ENCODE assay signal across 1 cellular context in the genomic region with DNA sequence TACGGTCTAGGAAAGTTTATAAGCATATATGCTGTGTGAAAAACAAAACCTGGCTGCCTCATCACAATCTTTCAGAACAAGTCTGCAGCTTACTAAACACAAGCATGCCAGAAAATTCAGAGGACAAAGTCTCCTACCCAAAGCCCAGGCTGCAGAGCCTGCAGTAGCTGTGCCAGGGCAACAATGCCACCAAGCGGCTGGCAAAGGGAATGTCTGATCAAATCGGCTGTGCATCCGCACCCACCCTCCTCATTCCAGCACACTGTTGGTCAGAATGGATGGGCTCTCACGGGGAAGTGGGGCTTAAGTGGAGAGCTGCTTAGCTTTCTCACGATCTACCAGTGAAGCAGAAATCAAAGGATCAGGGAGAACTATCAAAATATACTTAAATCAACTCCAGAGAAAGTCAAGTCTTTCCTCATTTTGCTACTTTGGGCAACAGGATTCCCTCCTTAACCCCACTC.
A peak's percentile ranks its signal among the peaks of the same experiment; 100 is the strongest.
TF ChIP-seq lines count a peak whose summit lies in the region.

No MANE protein-coding gene starts in this region.

TF ChIP-seq in HepG2, 621 proteins besides CTCF, POLR2A, EP300 and RAD21 (continued from another document and continues in another):
- TF ChIP-seq, protein P1, sequence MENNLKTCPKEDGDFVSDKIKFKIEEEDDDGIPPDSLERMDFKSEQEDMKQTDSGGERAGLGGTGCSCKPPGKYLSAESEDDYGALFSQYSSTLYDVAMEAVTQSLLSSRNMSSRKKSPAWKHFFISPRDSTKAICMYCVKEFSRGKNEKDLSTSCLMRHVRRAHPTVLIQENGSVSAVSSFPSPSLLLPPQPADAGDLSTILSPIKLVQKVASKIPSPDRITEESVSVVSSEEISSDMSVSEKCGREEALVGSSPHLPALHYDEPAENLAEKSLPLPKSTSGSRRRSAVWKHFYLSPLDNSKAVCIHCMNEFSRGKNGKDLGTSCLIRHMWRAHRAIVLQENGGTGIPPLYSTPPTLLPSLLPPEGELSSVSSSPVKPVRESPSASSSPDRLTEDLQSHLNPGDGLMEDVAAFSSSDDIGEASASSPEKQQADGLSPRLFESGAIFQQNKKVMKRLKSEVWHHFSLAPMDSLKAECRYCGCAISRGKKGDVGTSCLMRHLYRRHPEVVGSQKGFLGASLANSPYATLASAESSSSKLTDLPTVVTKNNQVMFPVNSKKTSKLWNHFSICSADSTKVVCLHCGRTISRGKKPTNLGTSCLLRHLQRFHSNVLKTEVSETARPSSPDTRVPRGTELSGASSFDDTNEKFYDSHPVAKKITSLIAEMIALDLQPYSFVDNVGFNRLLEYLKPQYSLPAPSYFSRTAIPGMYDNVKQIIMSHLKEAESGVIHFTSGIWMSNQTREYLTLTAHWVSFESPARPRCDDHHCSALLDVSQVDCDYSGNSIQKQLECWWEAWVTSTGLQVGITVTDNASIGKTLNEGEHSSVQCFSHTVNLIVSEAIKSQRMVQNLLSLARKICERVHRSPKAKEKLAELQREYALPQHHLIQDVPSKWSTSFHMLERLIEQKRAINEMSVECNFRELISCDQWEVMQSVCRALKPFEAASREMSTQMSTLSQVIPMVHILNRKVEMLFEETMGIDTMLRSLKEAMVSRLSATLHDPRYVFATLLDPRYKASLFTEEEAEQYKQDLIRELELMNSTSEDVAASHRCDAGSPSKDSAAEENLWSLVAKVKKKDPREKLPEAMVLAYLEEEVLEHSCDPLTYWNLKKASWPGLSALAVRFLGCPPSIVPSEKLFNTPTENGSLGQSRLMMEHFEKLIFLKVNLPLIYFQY (CRISPR knock-in tag; IDR thresholded peaks at IDR 0.05; ENCODE audit: borderline replicate concordance) = peak; percentile 59; the same call in 1 of the 2 replicates
- TF ChIP-seq, protein P2, sequence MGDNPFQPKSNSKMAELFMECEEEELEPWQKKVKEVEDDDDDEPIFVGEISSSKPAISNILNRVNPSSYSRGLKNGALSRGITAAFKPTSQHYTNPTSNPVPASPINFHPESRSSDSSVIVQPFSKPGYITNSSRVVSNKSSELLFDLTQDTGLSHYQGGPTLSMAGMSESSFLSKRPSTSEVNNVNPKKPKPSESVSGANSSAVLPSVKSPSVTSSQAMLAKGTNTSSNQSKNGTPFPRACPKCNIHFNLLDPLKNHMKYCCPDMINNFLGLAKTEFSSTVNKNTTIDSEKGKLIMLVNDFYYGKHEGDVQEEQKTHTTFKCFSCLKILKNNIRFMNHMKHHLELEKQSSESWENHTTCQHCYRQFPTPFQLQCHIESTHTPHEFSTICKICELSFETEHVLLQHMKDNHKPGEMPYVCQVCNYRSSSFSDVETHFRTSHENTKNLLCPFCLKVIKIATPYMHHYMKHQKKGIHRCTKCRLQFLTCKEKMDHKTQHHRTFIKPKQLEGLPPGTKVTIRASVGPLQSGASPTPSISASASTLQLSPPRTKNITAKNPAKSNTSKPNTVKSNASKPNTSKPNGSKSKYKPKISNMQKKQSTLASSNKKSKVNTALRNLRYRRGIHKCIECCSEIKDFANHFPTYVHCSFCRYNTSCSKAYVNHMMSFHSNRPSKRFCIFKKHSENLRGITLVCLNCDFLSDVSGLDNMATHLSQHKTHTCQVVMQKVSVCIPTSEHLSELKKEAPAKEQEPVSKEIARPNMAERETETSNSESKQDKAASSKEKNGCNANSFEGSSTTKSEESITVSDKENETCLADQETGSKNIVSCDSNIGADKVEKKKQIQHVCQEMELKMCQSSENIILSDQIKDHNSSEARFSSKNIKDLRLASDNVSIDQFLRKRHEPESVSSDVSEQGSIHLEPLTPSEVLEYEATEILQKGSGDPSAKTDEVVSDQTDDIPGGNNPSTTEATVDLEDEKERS (CRISPR knock-in tag; IDR thresholded peaks at IDR 0.05) = no peak
- TF ChIP-seq ESRRA (CRISPR knock-in tag; IDR thresholded peaks at IDR 0.05; ENCODE audit: low read depth) = no peak; the same call in 1 of the 2 replicates
- TF ChIP-seq ZNF629 (CRISPR knock-in tag; conservative IDR thresholded peaks at IDR 0.05) = no peak
- TF ChIP-seq JUN (CRISPR knock-in tag; IDR thresholded peaks at IDR 0.05) = no peak
- no peak for TF ChIP-seq ZNF33A (CRISPR knock-in tag; IDR thresholded peaks at IDR 0.05; ENCODE audit: borderline replicate concordance)
- TF ChIP-seq JUNB (CRISPR knock-in tag; IDR thresholded peaks at IDR 0.05; ENCODE audit: borderline replicate concordance) = no peak
- TF ChIP-seq, protein P3, sequence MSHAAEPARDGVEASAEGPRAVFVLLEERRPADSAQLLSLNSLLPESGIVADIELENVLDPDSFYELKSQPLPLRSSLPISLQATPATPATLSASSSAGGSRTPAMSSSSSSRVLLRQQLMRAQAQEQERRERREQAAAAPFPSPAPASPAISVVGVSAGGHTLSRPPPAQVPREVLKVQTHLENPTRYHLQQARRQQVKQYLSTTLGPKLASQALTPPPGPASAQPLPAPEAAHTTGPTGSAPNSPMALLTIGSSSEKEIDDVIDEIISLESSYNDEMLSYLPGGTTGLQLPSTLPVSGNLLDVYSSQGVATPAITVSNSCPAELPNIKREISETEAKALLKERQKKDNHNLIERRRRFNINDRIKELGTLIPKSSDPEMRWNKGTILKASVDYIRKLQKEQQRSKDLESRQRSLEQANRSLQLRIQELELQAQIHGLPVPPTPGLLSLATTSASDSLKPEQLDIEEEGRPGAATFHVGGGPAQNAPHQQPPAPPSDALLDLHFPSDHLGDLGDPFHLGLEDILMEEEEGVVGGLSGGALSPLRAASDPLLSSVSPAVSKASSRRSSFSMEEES (CRISPR knock-in tag; IDR thresholded peaks at IDR 0.05) = peak; percentile 46; the same call in 1 of the 2 replicates
- TF ChIP-seq NFKBIZ (CRISPR knock-in tag; IDR thresholded peaks at IDR 0.05) = 0 out of 2 replicates have a peak, but pooled peaks have one; percentile 53
- TF ChIP-seq, protein P4, sequence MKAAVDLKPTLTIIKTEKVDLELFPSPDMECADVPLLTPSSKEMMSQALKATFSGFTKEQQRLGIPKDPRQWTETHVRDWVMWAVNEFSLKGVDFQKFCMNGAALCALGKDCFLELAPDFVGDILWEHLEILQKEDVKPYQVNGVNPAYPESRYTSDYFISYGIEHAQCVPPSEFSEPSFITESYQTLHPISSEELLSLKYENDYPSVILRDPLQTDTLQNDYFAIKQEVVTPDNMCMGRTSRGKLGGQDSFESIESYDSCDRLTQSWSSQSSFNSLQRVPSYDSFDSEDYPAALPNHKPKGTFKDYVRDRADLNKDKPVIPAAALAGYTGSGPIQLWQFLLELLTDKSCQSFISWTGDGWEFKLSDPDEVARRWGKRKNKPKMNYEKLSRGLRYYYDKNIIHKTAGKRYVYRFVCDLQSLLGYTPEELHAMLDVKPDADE (CRISPR knock-in tag; IDR thresholded peaks at IDR 0.05) = no peak
- TF ChIP-seq SKI (IDR thresholded peaks at IDR 0.05; ENCODE audit: partially characterized antibody) = no peak
- TF ChIP-seq, protein P5, sequence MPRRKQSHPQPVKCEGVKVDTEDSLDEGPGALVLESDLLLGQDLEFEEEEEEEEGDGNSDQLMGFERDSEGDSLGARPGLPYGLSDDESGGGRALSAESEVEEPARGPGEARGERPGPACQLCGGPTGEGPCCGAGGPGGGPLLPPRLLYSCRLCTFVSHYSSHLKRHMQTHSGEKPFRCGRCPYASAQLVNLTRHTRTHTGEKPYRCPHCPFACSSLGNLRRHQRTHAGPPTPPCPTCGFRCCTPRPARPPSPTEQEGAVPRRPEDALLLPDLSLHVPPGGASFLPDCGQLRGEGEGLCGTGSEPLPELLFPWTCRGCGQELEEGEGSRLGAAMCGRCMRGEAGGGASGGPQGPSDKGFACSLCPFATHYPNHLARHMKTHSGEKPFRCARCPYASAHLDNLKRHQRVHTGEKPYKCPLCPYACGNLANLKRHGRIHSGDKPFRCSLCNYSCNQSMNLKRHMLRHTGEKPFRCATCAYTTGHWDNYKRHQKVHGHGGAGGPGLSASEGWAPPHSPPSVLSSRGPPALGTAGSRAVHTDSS (CRISPR knock-in tag; conservative IDR thresholded peaks at IDR 0.05) = no peak
- TF ChIP-seq ZFP82 (CRISPR knock-in tag; IDR thresholded peaks at IDR 0.05; ENCODE audit: borderline replicate concordance) = no peak
- TF ChIP-seq, protein P6, sequence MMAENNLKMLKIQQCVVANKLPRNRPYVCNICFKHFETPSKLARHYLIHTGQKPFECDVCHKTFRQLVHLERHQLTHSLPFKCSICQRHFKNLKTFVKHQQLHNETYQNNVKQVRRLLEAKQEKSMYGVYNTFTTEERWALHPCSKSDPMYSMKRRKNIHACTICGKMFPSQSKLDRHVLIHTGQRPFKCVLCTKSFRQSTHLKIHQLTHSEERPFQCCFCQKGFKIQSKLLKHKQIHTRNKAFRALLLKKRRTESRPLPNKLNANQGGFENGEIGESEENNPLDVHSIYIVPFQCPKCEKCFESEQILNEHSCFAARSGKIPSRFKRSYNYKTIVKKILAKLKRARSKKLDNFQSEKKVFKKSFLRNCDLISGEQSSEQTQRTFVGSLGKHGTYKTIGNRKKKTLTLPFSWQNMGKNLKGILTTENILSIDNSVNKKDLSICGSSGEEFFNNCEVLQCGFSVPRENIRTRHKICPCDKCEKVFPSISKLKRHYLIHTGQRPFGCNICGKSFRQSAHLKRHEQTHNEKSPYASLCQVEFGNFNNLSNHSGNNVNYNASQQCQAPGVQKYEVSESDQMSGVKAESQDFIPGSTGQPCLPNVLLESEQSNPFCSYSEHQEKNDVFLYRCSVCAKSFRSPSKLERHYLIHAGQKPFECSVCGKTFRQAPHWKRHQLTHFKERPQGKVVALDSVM (CRISPR knock-in tag; IDR thresholded peaks at IDR 0.05) = no peak
- TF ChIP-seq ZNF747 (CRISPR knock-in tag; IDR thresholded peaks at IDR 0.05; ENCODE audit: borderline replicate concordance) = no peak; the same call in 1 of the 2 replicates
- no peak for TF ChIP-seq REXO4 (CRISPR knock-in tag; IDR thresholded peaks at IDR 0.05; ENCODE audit: borderline replicate concordance)
- TF ChIP-seq, protein P7, sequence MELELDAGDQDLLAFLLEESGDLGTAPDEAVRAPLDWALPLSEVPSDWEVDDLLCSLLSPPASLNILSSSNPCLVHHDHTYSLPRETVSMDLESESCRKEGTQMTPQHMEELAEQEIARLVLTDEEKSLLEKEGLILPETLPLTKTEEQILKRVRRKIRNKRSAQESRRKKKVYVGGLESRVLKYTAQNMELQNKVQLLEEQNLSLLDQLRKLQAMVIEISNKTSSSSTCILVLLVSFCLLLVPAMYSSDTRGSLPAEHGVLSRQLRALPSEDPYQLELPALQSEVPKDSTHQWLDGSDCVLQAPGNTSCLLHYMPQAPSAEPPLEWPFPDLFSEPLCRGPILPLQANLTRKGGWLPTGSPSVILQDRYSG (CRISPR knock-in tag; IDR thresholded peaks at IDR 0.05) = no peak
- no peak for TF ChIP-seq NR1H2 (CRISPR knock-in tag; IDR thresholded peaks at IDR 0.05; ENCODE audit: borderline replicate concordance, low read depth)
- no peak for TF ChIP-seq KDM5A (IDR thresholded peaks at IDR 0.05; ENCODE audit: borderline replicate concordance, low read length)
- TF ChIP-seq, protein P8, sequence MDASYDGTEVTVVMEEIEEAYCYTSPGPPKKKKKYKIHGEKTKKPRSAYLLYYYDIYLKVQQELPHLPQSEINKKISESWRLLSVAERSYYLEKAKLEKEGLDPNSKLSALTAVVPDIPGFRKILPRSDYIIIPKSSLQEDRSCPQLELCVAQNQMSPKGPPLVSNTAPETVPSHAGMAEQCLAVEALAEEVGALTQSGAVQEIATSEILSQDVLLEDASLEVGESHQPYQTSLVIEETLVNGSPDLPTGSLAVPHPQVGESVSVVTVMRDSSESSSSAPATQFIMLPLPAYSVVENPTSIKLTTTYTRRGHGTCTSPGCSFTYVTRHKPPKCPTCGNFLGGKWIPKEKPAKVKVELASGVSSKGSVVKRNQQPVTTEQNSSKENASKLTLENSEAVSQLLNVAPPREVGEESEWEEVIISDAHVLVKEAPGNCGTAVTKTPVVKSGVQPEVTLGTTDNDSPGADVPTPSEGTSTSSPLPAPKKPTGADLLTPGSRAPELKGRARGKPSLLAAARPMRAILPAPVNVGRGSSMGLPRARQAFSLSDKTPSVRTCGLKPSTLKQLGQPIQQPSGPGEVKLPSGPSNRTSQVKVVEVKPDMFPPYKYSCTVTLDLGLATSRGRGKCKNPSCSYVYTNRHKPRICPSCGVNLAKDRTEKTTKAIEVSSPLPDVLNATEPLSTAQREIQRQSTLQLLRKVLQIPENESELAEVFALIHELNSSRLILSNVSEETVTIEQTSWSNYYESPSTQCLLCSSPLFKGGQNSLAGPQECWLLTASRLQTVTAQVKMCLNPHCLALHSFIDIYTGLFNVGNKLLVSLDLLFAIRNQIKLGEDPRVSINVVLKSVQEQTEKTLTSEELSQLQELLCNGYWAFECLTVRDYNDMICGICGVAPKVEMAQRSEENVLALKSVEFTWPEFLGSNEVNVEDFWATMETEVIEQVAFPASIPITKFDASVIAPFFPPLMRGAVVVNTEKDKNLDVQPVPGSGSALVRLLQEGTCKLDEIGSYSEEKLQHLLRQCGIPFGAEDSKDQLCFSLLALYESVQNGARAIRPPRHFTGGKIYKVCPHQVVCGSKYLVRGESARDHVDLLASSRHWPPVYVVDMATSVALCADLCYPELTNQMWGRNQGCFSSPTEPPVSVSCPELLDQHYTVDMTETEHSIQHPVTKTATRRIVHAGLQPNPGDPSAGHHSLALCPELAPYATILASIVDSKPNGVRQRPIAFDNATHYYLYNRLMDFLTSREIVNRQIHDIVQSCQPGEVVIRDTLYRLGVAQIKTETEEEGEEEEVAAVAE (CRISPR knock-in tag; IDR thresholded peaks at IDR 0.05; ENCODE audit: borderline replicate concordance) = peak; percentile 81
- TF ChIP-seq TEAD3 (CRISPR knock-in tag; optimal IDR thresholded peaks at IDR 0.05; ENCODE audit: borderline replicate concordance) = peak; percentile 94
- TF ChIP-seq, protein P9, sequence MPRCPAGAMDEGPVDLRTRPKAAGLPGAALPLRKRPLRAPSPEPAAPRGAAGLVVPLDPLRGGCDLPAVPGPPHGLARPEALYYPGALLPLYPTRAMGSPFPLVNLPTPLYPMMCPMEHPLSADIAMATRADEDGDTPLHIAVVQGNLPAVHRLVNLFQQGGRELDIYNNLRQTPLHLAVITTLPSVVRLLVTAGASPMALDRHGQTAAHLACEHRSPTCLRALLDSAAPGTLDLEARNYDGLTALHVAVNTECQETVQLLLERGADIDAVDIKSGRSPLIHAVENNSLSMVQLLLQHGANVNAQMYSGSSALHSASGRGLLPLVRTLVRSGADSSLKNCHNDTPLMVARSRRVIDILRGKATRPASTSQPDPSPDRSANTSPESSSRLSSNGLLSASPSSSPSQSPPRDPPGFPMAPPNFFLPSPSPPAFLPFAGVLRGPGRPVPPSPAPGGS (CRISPR knock-in tag; IDR thresholded peaks at IDR 0.05) = peak; percentile 29; the same call in 1 of the 2 replicates
